ENCODE assay signal across 13 cellular contexts in genomic region chr14:75138492-75138891, GRCh38. TPM values are rescaled to one million over a fixed set of nuclear protein-coding genes. Genes with fewer than 3 reads are reported as not detected.
DNase-seq lines count a peak whose midpoint lies in the region; ATAC-seq lines count a peak whose summit lies in the region.
"Had no signal": no experiment of that assay in that cellular context is flagged by ENCODE, and none has a peak within 500 bp of the region (broad histone marks: within the 10 kb centered on the region; RNA-seq: fewer than 3 reads in every experiment).

No MANE protein-coding gene starts in this region.

- DNase-seq in KBM-7 (peak; percentile 43), memory B cell (ENCODE audit: low spot score in 2 of 2) (peak in 1 of 2 donors; percentile 2), NCI-H69 (lab: John Stamatoyannopoulos, UW) (no peak)
- no peak for DNase-seq in activated CD8-positive, alpha-beta T cell treated with anti-CD3 and anti-CD28 coated beads, Interleukin-2, amount 10 ng/mL, durations not matched to agents 7 days and 5 days
- DNase-seq: foreskin melanocyte; NCI-H524; stimulated activated CD4-positive, alpha-beta T cell treated with anti-CD3 and anti-CD28 coated beads, Interleukin-1b, Interleukin-23, amount 100 ng/mL, for 48 hours had no signal

- no peak overlapping the region; the same call in 1 of the 2 replicates for H3K4me3 ChIP-seq in BLaER1
- H3K4me3 ChIP-seq: breast epithelium had no signal

- no peak overlapping the region for H3K27ac ChIP-seq in BLaER1

- H3K9me3 ChIP-seq in BLaER1: peaks cover 5% of the 10 kb centered on the region; the same call in 1 of the 2 replicates
- H3K9me3 ChIP-seq: breast epithelium had no signal

- H4K20me1 ChIP-seq in BLaER1: peaks cover 44% of the 10 kb centered on the region

- no peaks in the 10 kb centered on the region for H3K27me3 Mint-ChIP-seq in activated CD8-positive, alpha-beta T cell treated with anti-CD3 and anti-CD28 coated beads, Interleukin-2, amount 10 ng/mL, durations not matched to agents 7 days and 5 days (ENCODE audit: low read depth)
- H3K27me3 Mint-ChIP-seq in memory B cell: no peaks in the 10 kb centered on the region
- H3K27me3 Mint-ChIP-seq: type B pancreatic cell had no signal

- peaks cover 36% of the 10 kb centered on the region for H3K4me1 ChIP-seq in BLaER1
- H3K4me1 ChIP-seq: breast epithelium had no signal

- in situ Hi-C loops in KBM-7 (cut with MboI; ENCODE audit: low pct_unique_long_range_greater_than_20kb, low sequenced_read_pairs): loop anchor here (25.0 kb wide), 1 partner anchor 349 kb away; no protein-coding TSS in a partner anchor

- peak overlapping the region; percentile 65 for H3K4me2 ChIP-seq in BLaER1

- peak overlapping the region; percentile 37 for H3K4me3 Mint-ChIP-seq in activated CD8-positive, alpha-beta T cell treated with anti-CD3 and anti-CD28 coated beads, Interleukin-2, amount 10 ng/mL, durations not matched to agents 7 days and 5 days
- peak overlapping the region; percentile 53 for H3K4me3 Mint-ChIP-seq in memory B cell
- H3K4me3 Mint-ChIP-seq: type B pancreatic cell had no signal

- no peak overlapping the region for H3K9ac ChIP-seq in BLaER1

- H3K36me3 ChIP-seq in BLaER1: peaks cover 33% of the 10 kb centered on the region
- H3K36me3 ChIP-seq: breast epithelium had no signal

- H3K4me1 Mint-ChIP-seq in activated CD8-positive, alpha-beta T cell treated with anti-CD3 and anti-CD28 coated beads, Interleukin-2, amount 10 ng/mL, durations not matched to agents 7 days and 5 days (ENCODE audit: low read depth): peaks cover 46% of the 10 kb centered on the region
- H3K4me1 Mint-ChIP-seq in memory B cell: peaks cover 21% of the 10 kb centered on the region

- H3K36me3 Mint-ChIP-seq in activated CD8-positive, alpha-beta T cell treated with anti-CD3 and anti-CD28 coated beads, Interleukin-2, amount 10 ng/mL, durations not matched to agents 7 days and 5 days (ENCODE audit: low read depth): peaks cover 36% of the 10 kb centered on the region
- peaks cover 20% of the 10 kb centered on the region for H3K36me3 Mint-ChIP-seq in memory B cell

- CTCF ChIA-PET in activated CD8-positive, alpha-beta T cell treated with anti-CD3 and anti-CD28 coated beads, Interleukin-2, amount 10 ng/mL, durations not matched to agents 7 days and 5 days (lab: Charles Lee): interaction anchor here (0.6 to 9.5 kb wide), 9 partner anchors 8 to 350 kb away, joined by 3 to 95 read pairs (median 4); no protein-coding TSS in a partner anchor

- no peaks in the 10 kb centered on the region for H3K27me3 ChIP-seq in BLaER1
- H3K27me3 ChIP-seq: breast epithelium had no signal

- H3K27ac Mint-ChIP-seq in activated CD8-positive, alpha-beta T cell treated with anti-CD3 and anti-CD28 coated beads, Interleukin-2, amount 10 ng/mL, durations not matched to agents 7 days and 5 days: peak overlapping the region; percentile 48
- H3K27ac Mint-ChIP-seq in memory B cell: peak overlapping the region; percentile 70
- H3K27ac Mint-ChIP-seq: type B pancreatic cell had no signal

- peak; percentile 45 for ATAC-seq in activated CD8-positive, alpha-beta T cell treated with anti-CD3 and anti-CD28 coated beads, Interleukin-2, amount 10 ng/mL, durations not matched to agents 7 days and 5 days
- ATAC-seq in memory B cell (ENCODE audit: low read depth): peak; percentile 94
- ATAC-seq in HG02973 (IDR thresholded peaks at IDR 0.05; ENCODE audit: unreplicated experiment): no peak
- ATAC-seq in GM18519 (IDR thresholded peaks at IDR 0.05; ENCODE audit: low FRiP score, unreplicated experiment): no peak
- no peak for ATAC-seq in HG03280 (IDR thresholded peaks at IDR 0.05; ENCODE audit: unreplicated experiment)

- no peaks in the 10 kb centered on the region for H3K9me3 Mint-ChIP-seq in activated CD8-positive, alpha-beta T cell treated with anti-CD3 and anti-CD28 coated beads, Interleukin-2, amount 10 ng/mL, durations not matched to agents 7 days and 5 days (ENCODE audit: insufficient read depth)
- H3K9me3 Mint-ChIP-seq in memory B cell: no peaks in the 10 kb centered on the region
- H3K9me3 Mint-ChIP-seq: type B pancreatic cell had no signal

- POLR2A ChIA-PET in activated CD8-positive, alpha-beta T cell treated with anti-CD3 and anti-CD28 coated beads, Interleukin-2, amount 10 ng/mL, durations not matched to agents 7 days and 5 days (lab: Charles Lee): interaction anchor here (1.0 to 1.6 kb wide), 3 partner anchors 11 to 156 kb away, joined by 3 to 11 read pairs (median 4); partner anchors contain the start of gene NEK9

RNA-seq across cellular contexts. Expression of gene NEK9, which starts 11.6 kb away (rescaled TPM):
- 10 to 100 TPM; 73.7 to 80.0 TPM for total RNA-seq in activated CD8-positive, alpha-beta T cell treated with anti-CD3 and anti-CD28 coated beads, Interleukin-2, amount 10 ng/mL, durations not matched to agents 7 days and 5 days

RNA-seq across cellular contexts. Expression of gene TMED10, which starts 37.9 kb away (rescaled TPM):
- total RNA-seq in activated CD8-positive, alpha-beta T cell treated with anti-CD3 and anti-CD28 coated beads, Interleukin-2, amount 10 ng/mL, durations not matched to agents 7 days and 5 days: 100 to 1,000 TPM; 177 to 188 TPM

Comparison
In these comparisons a context has a peak if more than half of its experiments do, and no peak if none do; other contexts are left out.
1. ATAC-seq: peak in activated CD8-positive, alpha-beta T cell treated with anti-CD3 and anti-CD28 coated beads, Interleukin-2, amount 10 ng/mL, durations not matched to agents 7 days and 5 days (single experiment) and memory B cell (single experiment); none in HG02973 (single experiment), GM18519 (single experiment) and HG03280 (single experiment).